1 cellular context compared by ENCODE assay signal in genomic region chr1:65316233-65316632, GRCh38.
TF ChIP-seq lines count a peak whose summit lies in the region.

No MANE protein-coding gene starts in this region.

TF ChIP-seq in K562, 482 proteins besides CTCF, POLR2A, EP300 and RAD21 (continued from another document and continues in another):
- TF ChIP-seq TSHZ1 (CRISPR knock-in tag; IDR thresholded peaks at IDR 0.05) (no peak), BCLAF1 (IDR thresholded peaks at IDR 0.05; ENCODE audit: borderline replicate concordance in 1 of 2, control insufficient read depth in 1 of 2, low read depth in 2 of 2, low read length in 1 of 2) (no peak), BRD4 (IDR thresholded peaks at IDR 0.05) (no peak), HMGN3 (IDR thresholded peaks at IDR 0.05; ENCODE audit: borderline replicate concordance, extremely low read depth, insufficient read length, low read depth, low read length) (no peak), MNT (conservative IDR thresholded peaks at IDR 0.05) (peak in 1 of 2 experiments; percentile 39; a peak in 2 of 4 replicates), SREBF2 (CRISPR knock-in tag; IDR thresholded peaks at IDR 0.05) (no peak), HDAC2 (IDR thresholded peaks at IDR 0.05) (no peak), ETV5 (CRISPR knock-in tag; IDR thresholded peaks at IDR 0.05; ENCODE audit: low read depth) (0 out of 2 replicates have a peak, but pooled peaks have one; percentile 27), RBM39 (optimal IDR thresholded peaks at IDR 0.05; ENCODE audit: low read depth, low read length) (no peak), MEIS2 (IDR thresholded peaks at IDR 0.05; ENCODE audit: partially characterized antibody) (peak; percentile 45), EHMT2 (IDR thresholded peaks at IDR 0.05) (peak; percentile 58; the same call in 1 of the 2 replicates), FOXK1 (CRISPR knock-in tag; IDR thresholded peaks at IDR 0.05; ENCODE audit: borderline replicate concordance) (no peak), RFX7 (CRISPR knock-in tag; IDR thresholded peaks at IDR 0.05) (no peak), ZBED1 (IDR thresholded peaks at IDR 0.05) (no peak), MECOM (CRISPR knock-in tag; IDR thresholded peaks at IDR 0.05) (0 out of 2 replicates have a peak, but pooled peaks have one; percentile 19), ZNF830 (CRISPR knock-in tag; IDR thresholded peaks at IDR 0.05) (no peak), TEAD4 (IDR thresholded peaks at IDR 0.05; ENCODE audit: low read length) (no peak), TEAD4 (CRISPR knock-in tag; IDR thresholded peaks at IDR 0.05; ENCODE audit: borderline replicate concordance) (no peak), CHD4 (IDR thresholded peaks at IDR 0.05; ENCODE audit: insufficient read depth, insufficient replicate concordance, low read depth, low read length, poor library complexity, severe bottlenecking) (no peak), CREM (IDR thresholded peaks at IDR 0.05; ENCODE audit: low read depth) (peak; percentile 30; the same call in 1 of the 2 replicates), TRIM28 (IDR thresholded peaks at IDR 0.05) (no peak), PTTG1 (tag; IDR thresholded peaks at IDR 0.05; ENCODE audit: low read depth) (no peak), NBN (IDR thresholded peaks at IDR 0.05; ENCODE audit: low read depth) (no peak), FUS (optimal IDR thresholded peaks at IDR 0.05; ENCODE audit: low read depth, low read length) (no peak), FOXM1 (IDR thresholded peaks at IDR 0.05; ENCODE audit: low read depth) (no peak), FOXM1 (CRISPR knock-in tag; IDR thresholded peaks at IDR 0.05; ENCODE audit: low read depth) (no peak), ZNF253 (CRISPR knock-in tag; conservative IDR thresholded peaks at IDR 0.05) (no peak), CBX5 (IDR thresholded peaks at IDR 0.05; ENCODE audit: borderline replicate concordance, low read depth) (no peak), ZNF766 (CRISPR knock-in tag; conservative IDR thresholded peaks at IDR 0.05) (no peak), GATA2 (CRISPR knock-in tag; IDR thresholded peaks at IDR 0.05) (peak; percentile 33; the same call in 1 of the 2 replicates), NFATC3 (IDR thresholded peaks at IDR 0.05) (no peak), ARID1B (IDR thresholded peaks at IDR 0.05) (peak; percentile 23; the same call in 1 of the 2 replicates), CHCHD3 (CRISPR knock-in tag; IDR thresholded peaks at IDR 0.05) (no peak), ZBTB17 (CRISPR knock-in tag; IDR thresholded peaks at IDR 0.05) (no peak), NCOR1 (IDR thresholded peaks at IDR 0.05) (no peak), THRA (IDR thresholded peaks at IDR 0.05) (no peak), ATF2 (CRISPR knock-in tag; IDR thresholded peaks at IDR 0.05) (no peak), NKRF (IDR thresholded peaks at IDR 0.05; ENCODE audit: borderline replicate concordance) (peak; percentile 27; the same call in 1 of the 2 replicates), E2F6 (IDR thresholded peaks at IDR 0.05; ENCODE audit: borderline replicate concordance in 1 of 2, extremely low read depth in 1 of 2, insufficient read depth in 1 of 2, insufficient read length in 1 of 2, low read depth in 1 of 2, low read length in 1 of 2, poor library complexity in 1 of 2, severe bottlenecking in 1 of 2) (no peak), EWSR1 (IDR thresholded peaks at IDR 0.05; ENCODE audit: borderline replicate concordance, low read depth, partially characterized antibody) (no peak), KAT8 (IDR thresholded peaks at IDR 0.05; ENCODE audit: low read depth) (no peak), ZNF561 (CRISPR knock-in tag; conservative IDR thresholded peaks at IDR 0.05) (no peak), ZNF431 (CRISPR knock-in tag; IDR thresholded peaks at IDR 0.05) (no peak), WHSC1 (IDR thresholded peaks at IDR 0.05; ENCODE audit: low read length) (no peak), PBX2 (CRISPR knock-in tag; IDR thresholded peaks at IDR 0.05; ENCODE audit: low read depth) (no peak), PBX2 (tag; conservative IDR thresholded peaks at IDR 0.05; ENCODE audit: low read depth) (0 out of 2 replicates have a peak, but pooled peaks have one; percentile 9)
